1 cellular context compared by ENCODE assay signal in genomic region chr11:65918211-65919150, GRCh38.
TF ChIP-seq lines count a peak whose summit lies in the region.

Gene C11orf68 (minus strand): TSS chr11:65919062. CDS start chr11:65919031, 31 bp downstream.

TF ChIP-seq in A549, 52 proteins besides CTCF, POLR2A, EP300 and RAD21 (continued from another document):
- TF ChIP-seq HES2 (IDR thresholded peaks at IDR 0.05) (no peak), FOSB (CRISPR knock-in tag; IDR thresholded peaks at IDR 0.05) (no peak), MAFK (IDR thresholded peaks at IDR 0.05; ENCODE audit: partially characterized antibody) (no peak), RNF2 (IDR thresholded peaks at IDR 0.05; ENCODE audit: borderline replicate concordance, low read depth) (no peak), CHD2 (IDR thresholded peaks at IDR 0.05; ENCODE audit: low read length, partially characterized antibody) (no peak), ESRRA (IDR thresholded peaks at IDR 0.05; ENCODE audit: borderline replicate concordance, low read length) (no peak), JUN (IDR thresholded peaks at IDR 0.05) (peak in 1 of 2 experiments; percentile 87; a peak in 4 of 5 replicates), HMGXB4 (CRISPR knock-in tag; IDR thresholded peaks at IDR 0.05; ENCODE audit: borderline replicate concordance) (no peak), PBX3 (IDR thresholded peaks at IDR 0.05) (no peak), ATOH8 (CRISPR knock-in tag; IDR thresholded peaks at IDR 0.05; ENCODE audit: low read depth) (no peak), HOXA7 (CRISPR knock-in tag; IDR thresholded peaks at IDR 0.05) (no peak), NR3C1 (IDR thresholded peaks at IDR 0.05) (no peak), EHMT2 (IDR thresholded peaks at IDR 0.05; ENCODE audit: low read depth) (no peak), HDAC2 (IDR thresholded peaks at IDR 0.05) (peak; percentile 71), SMC3 (IDR thresholded peaks at IDR 0.05) (no peak), HEYL (CRISPR knock-in tag; IDR thresholded peaks at IDR 0.05) (no peak), EHF (CRISPR knock-in tag; IDR thresholded peaks at IDR 0.05) (no peak), ZC3H11A (IDR thresholded peaks at IDR 0.05) (no peak), CBX2 (IDR thresholded peaks at IDR 0.05; ENCODE audit: borderline replicate concordance, low read depth) (no peak), FOSL2 (IDR thresholded peaks at IDR 0.05) (no peak), FOSL2 (CRISPR knock-in tag; IDR thresholded peaks at IDR 0.05) (no peak), RCOR1 (IDR thresholded peaks at IDR 0.05; ENCODE audit: low read depth, low read length) (no peak), RARB (CRISPR knock-in tag; IDR thresholded peaks at IDR 0.05) (no peak), BHLHE40 (IDR thresholded peaks at IDR 0.05; ENCODE audit: low read depth, low read length) (no peak), ZSCAN20 (CRISPR knock-in tag; IDR thresholded peaks at IDR 0.05) (no peak), JUNB (IDR thresholded peaks at IDR 0.05) (no peak)
- TF ChIP-seq, protein P1, sequence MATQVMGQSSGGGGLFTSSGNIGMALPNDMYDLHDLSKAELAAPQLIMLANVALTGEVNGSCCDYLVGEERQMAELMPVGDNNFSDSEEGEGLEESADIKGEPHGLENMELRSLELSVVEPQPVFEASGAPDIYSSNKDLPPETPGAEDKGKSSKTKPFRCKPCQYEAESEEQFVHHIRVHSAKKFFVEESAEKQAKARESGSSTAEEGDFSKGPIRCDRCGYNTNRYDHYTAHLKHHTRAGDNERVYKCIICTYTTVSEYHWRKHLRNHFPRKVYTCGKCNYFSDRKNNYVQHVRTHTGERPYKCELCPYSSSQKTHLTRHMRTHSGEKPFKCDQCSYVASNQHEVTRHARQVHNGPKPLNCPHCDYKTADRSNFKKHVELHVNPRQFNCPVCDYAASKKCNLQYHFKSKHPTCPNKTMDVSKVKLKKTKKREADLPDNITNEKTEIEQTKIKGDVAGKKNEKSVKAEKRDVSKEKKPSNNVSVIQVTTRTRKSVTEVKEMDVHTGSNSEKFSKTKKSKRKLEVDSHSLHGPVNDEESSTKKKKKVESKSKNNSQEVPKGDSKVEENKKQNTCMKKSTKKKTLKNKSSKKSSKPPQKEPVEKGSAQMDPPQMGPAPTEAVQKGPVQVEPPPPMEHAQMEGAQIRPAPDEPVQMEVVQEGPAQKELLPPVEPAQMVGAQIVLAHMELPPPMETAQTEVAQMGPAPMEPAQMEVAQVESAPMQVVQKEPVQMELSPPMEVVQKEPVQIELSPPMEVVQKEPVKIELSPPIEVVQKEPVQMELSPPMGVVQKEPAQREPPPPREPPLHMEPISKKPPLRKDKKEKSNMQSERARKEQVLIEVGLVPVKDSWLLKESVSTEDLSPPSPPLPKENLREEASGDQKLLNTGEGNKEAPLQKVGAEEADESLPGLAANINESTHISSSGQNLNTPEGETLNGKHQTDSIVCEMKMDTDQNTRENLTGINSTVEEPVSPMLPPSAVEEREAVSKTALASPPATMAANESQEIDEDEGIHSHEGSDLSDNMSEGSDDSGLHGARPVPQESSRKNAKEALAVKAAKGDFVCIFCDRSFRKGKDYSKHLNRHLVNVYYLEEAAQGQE (IDR thresholded peaks at IDR 0.05), result peak; percentile 63
- TF ChIP-seq, protein P2, sequence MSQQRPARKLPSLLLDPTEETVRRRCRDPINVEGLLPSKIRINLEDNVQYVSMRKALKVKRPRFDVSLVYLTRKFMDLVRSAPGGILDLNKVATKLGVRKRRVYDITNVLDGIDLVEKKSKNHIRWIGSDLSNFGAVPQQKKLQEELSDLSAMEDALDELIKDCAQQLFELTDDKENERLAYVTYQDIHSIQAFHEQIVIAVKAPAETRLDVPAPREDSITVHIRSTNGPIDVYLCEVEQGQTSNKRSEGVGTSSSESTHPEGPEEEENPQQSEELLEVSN (IDR thresholded peaks at IDR 0.05; ENCODE audit: borderline replicate concordance, low read depth), result no peak
